In the genomic region with DNA sequence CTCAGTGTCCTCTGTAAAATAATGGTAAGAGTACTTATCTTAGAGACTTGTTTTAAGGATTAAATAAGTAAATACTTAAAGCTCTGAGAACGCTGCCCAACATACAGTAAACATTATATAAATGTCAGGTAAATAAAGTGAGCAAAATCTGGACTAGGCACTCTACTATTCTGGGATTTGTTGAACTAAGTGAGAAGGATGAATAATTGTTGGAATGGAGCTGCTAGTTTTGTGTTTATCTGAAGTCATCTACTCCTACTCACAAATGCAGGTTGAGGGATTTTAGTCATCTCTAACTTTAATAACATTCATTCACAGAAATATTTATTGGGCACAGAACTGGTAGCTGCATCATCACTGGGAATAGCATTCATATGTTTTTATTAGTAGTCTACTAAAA, we compare ENCODE assay signal across 13 cellular contexts.
"Had no signal": no experiment of that assay in that cellular context is flagged by ENCODE, and none has a peak within 500 bp of the region (broad histone marks: within the 10 kb centered on the region; RNA-seq: fewer than 3 reads in every experiment).

No MANE protein-coding gene starts in this region.

- H3K27ac ChIP-seq: brain microvascular endothelial cell, parathyroid adenoma, right atrium auricular region had no signal

- H2AFZ ChIP-seq: parathyroid adenoma had no signal

- H3K4me1 ChIP-seq: parathyroid adenoma had no signal

- H3K36me3 ChIP-seq: brain microvascular endothelial cell, right atrium auricular region had no signal

- H3K9ac ChIP-seq: parathyroid adenoma had no signal

- H3K79me2 ChIP-seq: parathyroid adenoma had no signal

- H3K4me1 Mint-ChIP-seq: activated naive CD4-positive, alpha-beta T cell treated with anti-CD3 and anti-CD28 coated beads, Interleukin-2, amount 50 U/mL, for 24 hours; stimulated activated memory B cell treated with anti-CD40 and anti-IgM and Interleukin-4, amounts not matched to agents 10 μg/mL and 1 μg/mL and 100 μg/mL, for 72 hours had no signal

- H3K27ac Mint-ChIP-seq: activated naive CD4-positive, alpha-beta T cell treated with anti-CD3 and anti-CD28 coated beads, Interleukin-2, amount 50 U/mL, for 24 hours; immature natural killer cell; stimulated activated memory B cell treated with anti-CD40 and anti-IgM and Interleukin-4, amounts not matched to agents 10 μg/mL and 1 μg/mL and 100 μg/mL, for 72 hours had no signal

- H3K27me3 ChIP-seq: brain microvascular endothelial cell, right atrium auricular region had no signal

- DNase-seq: amygdala; brain microvascular endothelial cell; dermis blood vessel endothelial cell; immature natural killer cell; left colon; stimulated activated CD4-positive, alpha-beta T cell treated with anti-CD3 and anti-CD28 coated beads, Interleukin-1b, Interleukin-23, amount 100 ng/mL, for 48 hours had no signal

- ATAC-seq: activated CD4-positive, CD25-positive, alpha-beta regulatory T cell treated with anti-CD3 and anti-CD28 coated beads, Interleukin-2, amount 50 U/mL, for 24 hours; left colon; stimulated activated memory B cell treated with anti-CD40 and anti-IgM and Interleukin-4, amounts not matched to agents 10 μg/mL and 1 μg/mL and 100 μg/mL, for 72 hours had no signal

- H3K36me3 Mint-ChIP-seq: activated naive CD4-positive, alpha-beta T cell treated with anti-CD3 and anti-CD28 coated beads, Interleukin-2, amount 50 U/mL, for 24 hours; immature natural killer cell; stimulated activated memory B cell treated with anti-CD40 and anti-IgM and Interleukin-4, amounts not matched to agents 10 μg/mL and 1 μg/mL and 100 μg/mL, for 72 hours had no signal

- H3K4me3 ChIP-seq: right atrium auricular region had no signal

- H3K4me3 Mint-ChIP-seq: activated naive CD4-positive, alpha-beta T cell treated with anti-CD3 and anti-CD28 coated beads, Interleukin-2, amount 50 U/mL, for 24 hours; immature natural killer cell; neural crest cell; stimulated activated memory B cell treated with anti-CD40 and anti-IgM and Interleukin-4, amounts not matched to agents 10 μg/mL and 1 μg/mL and 100 μg/mL, for 72 hours; type B pancreatic cell had no signal

- H3K9me3 ChIP-seq: right atrium auricular region had no signal

- H3K27me3 Mint-ChIP-seq: activated naive CD4-positive, alpha-beta T cell treated with anti-CD3 and anti-CD28 coated beads, Interleukin-2, amount 50 U/mL, for 24 hours; stimulated activated memory B cell treated with anti-CD40 and anti-IgM and Interleukin-4, amounts not matched to agents 10 μg/mL and 1 μg/mL and 100 μg/mL, for 72 hours; type B pancreatic cell had no signal

- H3K9me3 Mint-ChIP-seq: activated naive CD4-positive, alpha-beta T cell treated with anti-CD3 and anti-CD28 coated beads, Interleukin-2, amount 50 U/mL, for 24 hours; neural crest cell; stimulated activated memory B cell treated with anti-CD40 and anti-IgM and Interleukin-4, amounts not matched to agents 10 μg/mL and 1 μg/mL and 100 μg/mL, for 72 hours; type B pancreatic cell had no signal
